Comparison of ENCODE assay signal across 19 cellular contexts in genomic region chr12:52580496-52580895, GRCh38. TPM values are rescaled to one million over a fixed set of nuclear protein-coding genes. Genes with fewer than 3 reads are reported as not detected.
DNase-seq lines count a peak whose midpoint lies in the region; ATAC-seq and TF ChIP-seq lines count a peak whose summit lies in the region.
"Had no signal": no experiment of that assay in that cellular context is flagged by ENCODE, and none has a peak within 500 bp of the region (broad histone marks: within the 10 kb centered on the region; RNA-seq: fewer than 3 reads in every experiment).

No MANE protein-coding gene starts in this region.

- in situ Hi-C loops in GM23248 (cut with MboI) = loop anchor here (5.0 to 10.0 kb wide), 2 partner anchors 287 to 404 kb away; no protein-coding TSS in a partner anchor

- H3K27me3 ChIP-seq in HCT116 (ENCODE audit: insufficient read depth, low read length) (no peaks in the 10 kb centered on the region), esophagus (ENCODE audit: control insufficient read depth in 1 of 2, insufficient read depth in 2 of 2, low read length in 2 of 2) (no peaks in the 10 kb centered on the region), GM23248 (replicated peaks; ENCODE audit: insufficient read depth) (peaks cover 9% of the 10 kb centered on the region)
- H3K27me3 ChIP-seq: body of pancreas, dorsolateral prefrontal cortex, MG63, neutrophil had no signal

- DNase-seq in HCT116 (ENCODE audit: low read depth, low spot score) (no peak), NCI-H748 (lab: John Stamatoyannopoulos, UW; ENCODE audit: unreplicated experiment) (peak; percentile 79), dedifferentiated amniotic fluid mesenchymal stem cell (ENCODE audit: extremely low spot score) (no peak), NCI-H2196 treated with DMSO at 0.1 percent for 48 hours (lab: John Stamatoyannopoulos, UW; ENCODE audit: unreplicated experiment) (no peak), GM23248 (no peak)
- DNase-seq in stimulated activated CD4-positive, alpha-beta T cell treated with anti-CD3 and anti-CD28 coated beads, Interleukin-2, amount 100 ng/mL, for 48 hours = no peak
- DNase-seq: activated CD4-positive, alpha-beta memory T cell treated with anti-CD3 and anti-CD28 coated beads for 36 hours; activated T-cell treated with anti-CD3 and anti-CD28 coated beads, Interleukin-2, amount 50 U/mL, for 4 hours; body of pancreas; Calu3; head of caudate nucleus; mesenchymal stem cell; MG63 had no signal

- no peak overlapping the region for H3K4me3 ChIP-seq in HCT116 (replicated peaks in 1 of 2; ENCODE audit: low read depth in 1 of 2, low read length in 2 of 2)
- H3K4me3 ChIP-seq in esophagus (ENCODE audit: low read depth in 1 of 2, low read length in 2 of 2) = no peak overlapping the region
- H3K4me3 ChIP-seq in skin epidermis = no peak overlapping the region
- no peak overlapping the region for H3K4me3 ChIP-seq in GM23248
- H3K4me3 ChIP-seq: body of pancreas, dorsolateral prefrontal cortex, MG63 had no signal

- H3K4me2 ChIP-seq in HCT116 (ENCODE audit: low read length) = peak overlapping the region; percentile 19; the same call in 1 of the 2 replicates
- no peak overlapping the region for H3K4me2 ChIP-seq in GM23248 (ENCODE audit: unreplicated experiment)

- no peak for TF ChIP-seq CTCF in HCT116 (IDR thresholded peaks at IDR 0.05 in 2 of 3, conservative IDR thresholded peaks at IDR 0.05 in 1 of 3; ENCODE audit: borderline replicate concordance in 1 of 3, insufficient read depth in 1 of 3, low read depth in 2 of 3, low read length in 2 of 3)

- H3K9ac ChIP-seq in HCT116 (ENCODE audit: low read length) = no peak overlapping the region
- no peak overlapping the region for H3K9ac ChIP-seq in GM23248

- H3K4me1 ChIP-seq in HCT116 (ENCODE audit: control insufficient read depth in 1 of 2, insufficient read depth in 2 of 2, low read length in 2 of 2) (peaks cover 0 to 40% of the 10 kb centered on the region in 2 experiments; a peak in 3 of 4 replicates), esophagus (ENCODE audit: control insufficient read depth in 2 of 2, insufficient read depth in 2 of 2, low read length in 1 of 2) (peaks cover 2 to 14% of the 10 kb centered on the region in 2 donors), GM23248 (ENCODE audit: insufficient read depth) (no peaks in the 10 kb centered on the region)
- H3K4me1 ChIP-seq: body of pancreas had no signal

- CTCF ChIA-PET in HCT116 (lab: Charles Lee) = interaction anchor here (1.1 to 4.6 kb wide), 5 partner anchors 185 to 299 kb away, joined by 4 to 29 read pairs (median 21); no protein-coding TSS in a partner anchor

- 32 to 54% methylated on average over 1 of the region's 1 CpG for WGBS in esophagus, 2 donors
- WGBS in GM23248 (ENCODE audit: low coverage in 1 of 2, low lambda C conversion rate in 2 of 2, missing lambda C conversion rate in 2 of 2), 2 experiments = 47 to 54% methylated on average over 1 of the region's 1 CpG

- H4K20me1 ChIP-seq in HCT116 (ENCODE audit: insufficient read depth) (no peaks in the 10 kb centered on the region), GM23248 (ENCODE audit: insufficient read depth) (no peaks in the 10 kb centered on the region)

- no peak for ATAC-seq in HCT116
- ATAC-seq: activated naive CD4-positive, alpha-beta T cell treated with anti-CD3 and anti-CD28 coated beads, Interleukin-2, amount 50 U/mL, for 72 hours; activated T-cell treated with anti-CD3 and anti-CD28 coated beads, Interleukin-2, amount 50 U/mL, for 4 hours; body of pancreas had no signal

- H3K9me2 ChIP-seq in HCT116 (ENCODE audit: insufficient read depth) (no peaks in the 10 kb centered on the region), GM23248 (ENCODE audit: insufficient read depth) (no peaks in the 10 kb centered on the region)

- H3F3A ChIP-seq in GM23248 (ENCODE audit: insufficient read depth) = no peaks in the 10 kb centered on the region

- BruUV-seq in HCT116 (replicated peaks; lab: Mats Ljungman, UMichigan) = no TSS peak

- no peak for TF ChIP-seq RAD21 in HCT116 (IDR thresholded peaks at IDR 0.05; ENCODE audit: low read depth)

- H3K9me3 ChIP-seq in HCT116 (ENCODE audit: control insufficient read depth in 1 of 2, insufficient read depth in 1 of 2, low read depth in 1 of 2, low read length in 2 of 2) = no peaks in the 10 kb centered on the region
- no peaks in the 10 kb centered on the region for H3K9me3 ChIP-seq in esophagus (ENCODE audit: control insufficient read depth in 2 of 2, insufficient read depth in 1 of 2, low read depth in 1 of 2, low read length in 1 of 2)
- no peaks in the 10 kb centered on the region for H3K9me3 ChIP-seq in GM23248 (ENCODE audit: low read depth)
- H3K9me3 ChIP-seq: body of pancreas, MG63, neutrophil had no signal

- H3K36me3 ChIP-seq in HCT116 (ENCODE audit: control insufficient read depth in 1 of 2, insufficient read depth in 2 of 2, low read length in 2 of 2) (no peaks in the 10 kb centered on the region), esophagus (ENCODE audit: control insufficient read depth in 2 of 2, insufficient read depth in 2 of 2, low read length in 1 of 2) (no peaks in the 10 kb centered on the region), GM23248 (ENCODE audit: low read depth) (no peaks in the 10 kb centered on the region)
- H3K36me3 ChIP-seq: MG63, neutrophil had no signal

- intact Hi-C loops in HCT116 (cut with micrococcal nuclease) = loop anchor here (5.0 kb wide), 2 partner anchors 188 to 423 kb away; no protein-coding TSS in a partner anchor

- H3K27ac ChIP-seq in HCT116 (ENCODE audit: low read depth, low read length) (no peak overlapping the region), esophagus (ENCODE audit: low read depth in 2 of 2, low read length in 1 of 2) (peak overlapping the region; percentile 69 to 85), skin epidermis (peak overlapping the region in 20 of 21 experiments; percentile 0 to 86 (median 62)), GM23248 (no peak overlapping the region)
- H3K27ac ChIP-seq: body of pancreas, dorsolateral prefrontal cortex, neutrophil had no signal

- H2AFZ ChIP-seq in HCT116 (ENCODE audit: low read depth, low read length, poor library complexity, severe bottlenecking) = no peak overlapping the region
- no peak overlapping the region for H2AFZ ChIP-seq in GM23248

- RAD21 ChIA-PET in HCT116 (lab: Charles Lee; ENCODE audit: low non-redundant PET in 1 of 2, low total read pairs in 2 of 2, uncharacterized antibody in 2 of 2, unreplicated experiment in 2 of 2) = interaction anchor here in 1 of 2 experiments (1.5 kb wide), 1 partner anchor 299 kb away, joined by 3 read pairs; no protein-coding TSS in a partner anchor

- H3K79me2 ChIP-seq in HCT116 (ENCODE audit: insufficient read depth, low read length) = no peaks in the 10 kb centered on the region
- H3K79me2 ChIP-seq in GM23248 (ENCODE audit: insufficient read depth) = no peaks in the 10 kb centered on the region

- POLR2A ChIA-PET in HCT116 (lab: Charles Lee) = no interaction called here

- TF ChIP-seq POLR2A in HCT116 (IDR thresholded peaks at IDR 0.05; ENCODE audit: borderline replicate concordance, extremely low read depth, insufficient read depth, insufficient read length) = no peak

TF ChIP-seq in HCT116, 20 proteins besides CTCF, POLR2A, EP300 and RAD21 (continues in another document):
- TF ChIP-seq ZNF274 (IDR thresholded peaks at IDR 0.05; ENCODE audit: low read depth, low read length) = no peak
- TF ChIP-seq, protein P1, sequence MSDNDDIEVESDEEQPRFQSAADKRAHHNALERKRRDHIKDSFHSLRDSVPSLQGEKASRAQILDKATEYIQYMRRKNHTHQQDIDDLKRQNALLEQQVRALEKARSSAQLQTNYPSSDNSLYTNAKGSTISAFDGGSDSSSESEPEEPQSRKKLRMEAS (IDR thresholded peaks at IDR 0.05) = no peak
- no peak for TF ChIP-seq EZH2phosphoT487 (IDR thresholded peaks at IDR 0.05; ENCODE audit: borderline replicate concordance)
- TF ChIP-seq YY1 (IDR thresholded peaks at IDR 0.05; ENCODE audit: extremely low read depth, insufficient replicate concordance, low read depth, low read length) = no peak
- TF ChIP-seq ZBTB33 (IDR thresholded peaks at IDR 0.05; ENCODE audit: extremely low read depth, insufficient replicate concordance, low read length) = no peak
- no peak for TF ChIP-seq ZFX (IDR thresholded peaks at IDR 0.05)
- no peak for TF ChIP-seq CBX3 (IDR thresholded peaks at IDR 0.05; ENCODE audit: low read depth)
- no peak for TF ChIP-seq POLR2AphosphoS5 (IDR thresholded peaks at IDR 0.05; ENCODE audit: low read depth, low read length)
- TF ChIP-seq CEBPB (IDR thresholded peaks at IDR 0.05; ENCODE audit: low read depth) = no peak

RNA-seq across cellular contexts. Expression of gene KRT74, which starts 6.9 kb away (rescaled TPM):
- not detected for total RNA-seq in HCT116 (2021; ENCODE audit: unreplicated experiment)
- not detected in 2 replicates for polyA plus RNA-seq in HCT116 (2012)
- polyA plus RNA-seq in esophagus (under 1 TPM; 0.07 to 0.24 TPM), GM23248 (2016; fragmentation: Nextera tagmentation; extraction: Ambion mirVana) (not detected in 2 replicates)
- not detected in 2 replicates for total RNA-seq in GM23248 (2014; rRNA removed; shearing (Covaris generic))
- total RNA-seq: activated CD4-positive, alpha-beta memory T cell treated with anti-CD3 and anti-CD28 coated beads for 36 hours; activated naive CD4-positive, alpha-beta T cell treated with anti-CD3 and anti-CD28 coated beads, Interleukin-2, amount 50 U/mL, for 72 hours; activated T-cell treated with anti-CD3 and anti-CD28 coated beads, Interleukin-2, amount 50 U/mL, for 4 hours; body of pancreas; Calu3; dorsolateral prefrontal cortex; G401 had no signal

RNA-seq across cellular contexts. Expression of gene KRT72, which starts 20.8 kb away (rescaled TPM):
- total RNA-seq in HCT116 (2021; ENCODE audit: unreplicated experiment) = 0.17 TPM
- 0.02 TPM in 1 of 2 replicates, not detected in the other for polyA plus RNA-seq in HCT116 (2012)
- not detected for polyA plus RNA-seq in esophagus
- not detected in 2 replicates for total RNA-seq in GM23248 (2014; rRNA removed; shearing (Covaris generic))
- not detected in 2 replicates for polyA plus RNA-seq in GM23248 (2016; fragmentation: Nextera tagmentation; extraction: Ambion mirVana)
- total RNA-seq: body of pancreas, Calu3, G401 had no signal

RNA-seq across cellular contexts. Expression of gene KRT71, which starts 27.6 kb away (rescaled TPM):
- total RNA-seq in HCT116 (2021; ENCODE audit: unreplicated experiment) = not detected
- not detected in 2 replicates for polyA plus RNA-seq in HCT116 (2012)
- not detected for polyA plus RNA-seq in esophagus
- total RNA-seq in GM23248 (2014; rRNA removed; shearing (Covaris generic)) = not detected in 2 replicates
- not detected in 2 replicates for polyA plus RNA-seq in GM23248 (2016; fragmentation: Nextera tagmentation; extraction: Ambion mirVana)
- total RNA-seq: activated CD4-positive, alpha-beta memory T cell treated with anti-CD3 and anti-CD28 coated beads for 36 hours; activated naive CD4-positive, alpha-beta T cell treated with anti-CD3 and anti-CD28 coated beads, Interleukin-2, amount 50 U/mL, for 72 hours; activated T-cell treated with anti-CD3 and anti-CD28 coated beads, Interleukin-2, amount 50 U/mL, for 4 hours; body of pancreas; Calu3; G401 had no signal

RNA-seq across cellular contexts. Expression of gene KRT73, which starts 37.9 kb away (rescaled TPM):
- total RNA-seq in HCT116 (2021; ENCODE audit: unreplicated experiment) = not detected
- not detected in 2 replicates for polyA plus RNA-seq in HCT116 (2012)
- not detected for polyA plus RNA-seq in esophagus
- not detected in 2 replicates for total RNA-seq in GM23248 (2014; rRNA removed; shearing (Covaris generic))
- not detected in 2 replicates for polyA plus RNA-seq in GM23248 (2016; fragmentation: Nextera tagmentation; extraction: Ambion mirVana)
- total RNA-seq: Calu3, G401 had no signal

Comparison
In these comparisons a context has a peak if more than half of its experiments do, and no peak if none do; other contexts are left out.
1. H3K27ac ChIP-seq: peak in esophagus (2 of 2) and skin epidermis (20 of 21); none in HCT116 (single experiment) and GM23248 (single experiment).